In the genomic region with DNA sequence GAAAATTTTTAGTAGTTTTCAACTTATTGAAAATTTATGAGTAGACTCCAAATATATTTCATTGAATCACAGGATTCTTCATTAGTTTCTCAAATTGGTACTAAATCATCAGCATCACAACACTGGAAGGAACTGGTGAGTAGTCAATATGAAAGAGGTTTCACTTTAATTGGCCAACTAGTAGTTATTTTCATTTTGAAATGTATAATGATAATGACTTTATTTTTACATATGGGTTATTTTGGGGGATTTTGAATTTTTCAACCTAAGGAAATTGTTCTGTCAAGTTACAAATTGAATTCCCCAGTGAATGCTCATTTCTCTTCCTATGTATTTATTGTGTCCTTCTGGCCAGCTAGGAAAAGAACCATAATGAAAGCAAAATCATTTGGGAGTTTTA, we compare ENCODE assay signal across 11 cellular contexts.
"Had no signal": no experiment of that assay in that cellular context is flagged by ENCODE, and none has a peak within 500 bp of the region (broad histone marks: within the 10 kb centered on the region; RNA-seq: fewer than 3 reads in every experiment).

No MANE protein-coding gene starts in this region.

- H3K27me3 Mint-ChIP-seq: activated CD8-positive, alpha-beta memory T cell treated with anti-CD3 and anti-CD28 coated beads, Interleukin-2, amount 10 ng/mL, durations not matched to agents 7 days and 5 days; activated T-cell treated with anti-CD3 and anti-CD28 coated beads, Interleukin-2, amount 50 U/mL, for 24 hours had no signal

- H3K4me3 Mint-ChIP-seq: activated CD8-positive, alpha-beta memory T cell treated with anti-CD3 and anti-CD28 coated beads, Interleukin-2, amount 10 ng/mL, durations not matched to agents 7 days and 5 days; activated T-cell treated with anti-CD3 and anti-CD28 coated beads, Interleukin-2, amount 50 U/mL, for 24 hours had no signal

- DNase-seq: activated CD4-positive, alpha-beta T cell treated with anti-CD3 and anti-CD28 coated beads, Interleukin-2, amount 50 U/mL, for 4 hours; activated CD4-positive, CD25-positive, alpha-beta regulatory T cell treated with anti-CD3 and anti-CD28 coated beads, Interleukin-2, amount 50 U/mL, for 72 hours; activated gamma-delta T cell; activated T-cell treated with anti-CD3 and anti-CD28 coated beads, Interleukin-2, amount 50 U/mL, for 24 hours; aorta; dorsolateral prefrontal cortex; foreskin melanocyte; heart left ventricle; mammary epithelial cell; ovary had no signal
